Comparison of ENCODE assay signal across 1 cellular context in the genomic region with DNA sequence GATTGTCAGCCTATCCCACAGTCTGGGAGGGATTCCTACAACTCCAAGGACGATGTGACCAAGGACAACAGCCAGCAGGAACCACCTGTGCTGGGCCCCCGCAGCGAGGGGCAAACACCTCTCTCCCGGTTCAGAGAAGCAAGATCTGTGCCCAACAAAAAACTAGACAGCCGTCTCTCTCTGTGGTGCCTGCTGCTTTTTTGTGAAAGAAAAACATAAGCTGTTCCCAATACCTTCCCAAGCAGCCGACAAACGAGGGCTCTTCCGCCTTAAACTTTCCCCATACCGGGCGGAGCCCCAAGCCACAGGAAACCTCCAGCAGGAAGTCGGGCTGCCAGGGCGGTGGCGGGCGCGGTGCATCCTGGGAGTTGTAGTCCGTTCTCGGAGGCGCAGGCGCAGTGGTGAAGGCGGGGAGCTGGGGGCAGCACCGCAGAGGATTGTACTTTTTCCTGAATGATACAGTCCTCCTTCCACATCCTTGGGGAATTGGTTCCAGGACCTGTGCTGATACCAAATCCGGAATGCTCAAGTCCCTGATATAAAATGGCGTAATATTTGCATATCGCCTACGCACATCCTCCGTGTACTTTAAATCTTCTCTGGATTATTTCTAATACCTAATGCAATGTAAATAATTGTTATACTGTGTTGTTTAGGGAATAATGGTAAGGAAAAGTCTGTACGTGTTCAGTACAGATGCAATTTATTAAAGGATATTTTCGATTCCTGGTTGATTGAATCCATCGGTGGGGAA.
TF ChIP-seq lines count a peak whose summit lies in the region.

No MANE protein-coding gene starts in this region.

TF ChIP-seq in HepG2, 621 proteins besides CTCF, POLR2A, EP300 and RAD21 (continued from another document and continues in another):
- TF ChIP-seq ZNF800 (CRISPR knock-in tag; IDR thresholded peaks at IDR 0.05) (no peak), ZNF17 (CRISPR knock-in tag; IDR thresholded peaks at IDR 0.05) (no peak), HNRNPLL (IDR thresholded peaks at IDR 0.05; ENCODE audit: low read depth, low read length, poor library complexity, severe bottlenecking) (peak; percentile 49), CHD2 (IDR thresholded peaks at IDR 0.05; ENCODE audit: low read depth, low read length) (no peak), ZSCAN20 (CRISPR knock-in tag; IDR thresholded peaks at IDR 0.05; ENCODE audit: borderline replicate concordance) (no peak), AGO2 (optimal IDR thresholded peaks at IDR 0.05; ENCODE audit: low read depth, low read length) (no peak), MED1 (CRISPR knock-in tag; IDR thresholded peaks at IDR 0.05) (no peak), ZNF10 (CRISPR knock-in tag; IDR thresholded peaks at IDR 0.05; ENCODE audit: borderline replicate concordance, low read depth) (no peak), ZNF530 (CRISPR knock-in tag; IDR thresholded peaks at IDR 0.05; ENCODE audit: low read depth) (no peak), RARG (CRISPR knock-in tag; IDR thresholded peaks at IDR 0.05; ENCODE audit: low read depth) (no peak), NR2F1 (CRISPR knock-in tag; IDR thresholded peaks at IDR 0.05) (no peak), HNRNPL (IDR thresholded peaks at IDR 0.05; ENCODE audit: low read depth, low read length) (no peak), NCOA5 (CRISPR knock-in tag; IDR thresholded peaks at IDR 0.05) (no peak), MAFG (CRISPR knock-in tag; IDR thresholded peaks at IDR 0.05) (no peak), ZNF414 (CRISPR knock-in tag; IDR thresholded peaks at IDR 0.05) (0 out of 2 replicates have a peak, but pooled peaks have one; percentile 10), PHB2 (IDR thresholded peaks at IDR 0.05; ENCODE audit: partially characterized antibody) (no peak), ZNF879 (CRISPR knock-in tag; IDR thresholded peaks at IDR 0.05) (no peak), EEA1 (CRISPR knock-in tag; IDR thresholded peaks at IDR 0.05; ENCODE audit: borderline replicate concordance) (no peak), NFYB (CRISPR knock-in tag; IDR thresholded peaks at IDR 0.05) (no peak), ZFAT (CRISPR knock-in tag; conservative IDR thresholded peaks at IDR 0.05) (no peak), ZNF280D (CRISPR knock-in tag; IDR thresholded peaks at IDR 0.05) (peak; percentile 62; the same call in 1 of the 2 replicates), ZBTB43 (CRISPR knock-in tag; conservative IDR thresholded peaks at IDR 0.05) (no peak), MXI1 (IDR thresholded peaks at IDR 0.05; ENCODE audit: borderline replicate concordance, low read depth, low read length) (peak; percentile 73; the same call in 1 of the 3 replicates), TEF (CRISPR knock-in tag; IDR thresholded peaks at IDR 0.05) (no peak), ZMAT5 (CRISPR knock-in tag; IDR thresholded peaks at IDR 0.05; ENCODE audit: borderline replicate concordance, low read depth) (no peak), TBP (CRISPR knock-in tag; IDR thresholded peaks at IDR 0.05) (no peak), SATB2 (CRISPR knock-in tag; IDR thresholded peaks at IDR 0.05) (no peak), ZNF747 (CRISPR knock-in tag; IDR thresholded peaks at IDR 0.05; ENCODE audit: borderline replicate concordance) (peak; percentile 61; the same call in 1 of the 2 replicates), THAP9 (CRISPR knock-in tag; IDR thresholded peaks at IDR 0.05; ENCODE audit: borderline replicate concordance) (peak; percentile 66; the same call in 1 of the 2 replicates), KLF16 (CRISPR knock-in tag; IDR thresholded peaks at IDR 0.05) (peak in 1 of 2 experiments; percentile 28; a peak in 2 of 4 replicates), NFE2 (CRISPR knock-in tag; IDR thresholded peaks at IDR 0.05) (no peak), ZNF83 (CRISPR knock-in tag; IDR thresholded peaks at IDR 0.05; ENCODE audit: borderline replicate concordance) (no peak)
- TF ChIP-seq, protein P1, sequence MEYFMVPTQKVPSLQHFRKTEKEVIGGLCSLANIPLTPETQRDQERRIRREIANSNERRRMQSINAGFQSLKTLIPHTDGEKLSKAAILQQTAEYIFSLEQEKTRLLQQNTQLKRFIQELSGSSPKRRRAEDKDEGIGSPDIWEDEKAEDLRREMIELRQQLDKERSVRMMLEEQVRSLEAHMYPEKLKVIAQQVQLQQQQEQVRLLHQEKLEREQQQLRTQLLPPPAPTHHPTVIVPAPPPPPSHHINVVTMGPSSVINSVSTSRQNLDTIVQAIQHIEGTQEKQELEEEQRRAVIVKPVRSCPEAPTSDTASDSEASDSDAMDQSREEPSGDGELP (IDR thresholded peaks at IDR 0.05; ENCODE audit: borderline replicate concordance, low read depth) = peak; percentile 38; the same call in 1 of the 2 replicates
- TF ChIP-seq, protein P2, sequence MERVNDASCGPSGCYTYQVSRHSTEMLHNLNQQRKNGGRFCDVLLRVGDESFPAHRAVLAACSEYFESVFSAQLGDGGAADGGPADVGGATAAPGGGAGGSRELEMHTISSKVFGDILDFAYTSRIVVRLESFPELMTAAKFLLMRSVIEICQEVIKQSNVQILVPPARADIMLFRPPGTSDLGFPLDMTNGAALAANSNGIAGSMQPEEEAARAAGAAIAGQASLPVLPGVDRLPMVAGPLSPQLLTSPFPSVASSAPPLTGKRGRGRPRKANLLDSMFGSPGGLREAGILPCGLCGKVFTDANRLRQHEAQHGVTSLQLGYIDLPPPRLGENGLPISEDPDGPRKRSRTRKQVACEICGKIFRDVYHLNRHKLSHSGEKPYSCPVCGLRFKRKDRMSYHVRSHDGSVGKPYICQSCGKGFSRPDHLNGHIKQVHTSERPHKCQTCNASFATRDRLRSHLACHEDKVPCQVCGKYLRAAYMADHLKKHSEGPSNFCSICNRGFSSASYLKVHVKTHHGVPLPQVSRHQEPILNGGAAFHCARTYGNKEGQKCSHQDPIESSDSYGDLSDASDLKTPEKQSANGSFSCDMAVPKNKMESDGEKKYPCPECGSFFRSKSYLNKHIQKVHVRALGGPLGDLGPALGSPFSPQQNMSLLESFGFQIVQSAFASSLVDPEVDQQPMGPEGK (CRISPR knock-in tag; IDR thresholded peaks at IDR 0.05) = peak; percentile 44; the same call in 1 of the 2 replicates
- TF ChIP-seq, protein P3, sequence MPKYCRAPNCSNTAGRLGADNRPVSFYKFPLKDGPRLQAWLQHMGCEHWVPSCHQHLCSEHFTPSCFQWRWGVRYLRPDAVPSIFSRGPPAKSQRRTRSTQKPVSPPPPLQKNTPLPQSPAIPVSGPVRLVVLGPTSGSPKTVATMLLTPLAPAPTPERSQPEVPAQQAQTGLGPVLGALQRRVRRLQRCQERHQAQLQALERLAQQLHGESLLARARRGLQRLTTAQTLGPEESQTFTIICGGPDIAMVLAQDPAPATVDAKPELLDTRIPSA (CRISPR knock-in tag; IDR thresholded peaks at IDR 0.05; ENCODE audit: borderline replicate concordance) = no peak
- TF ChIP-seq, protein P4, sequence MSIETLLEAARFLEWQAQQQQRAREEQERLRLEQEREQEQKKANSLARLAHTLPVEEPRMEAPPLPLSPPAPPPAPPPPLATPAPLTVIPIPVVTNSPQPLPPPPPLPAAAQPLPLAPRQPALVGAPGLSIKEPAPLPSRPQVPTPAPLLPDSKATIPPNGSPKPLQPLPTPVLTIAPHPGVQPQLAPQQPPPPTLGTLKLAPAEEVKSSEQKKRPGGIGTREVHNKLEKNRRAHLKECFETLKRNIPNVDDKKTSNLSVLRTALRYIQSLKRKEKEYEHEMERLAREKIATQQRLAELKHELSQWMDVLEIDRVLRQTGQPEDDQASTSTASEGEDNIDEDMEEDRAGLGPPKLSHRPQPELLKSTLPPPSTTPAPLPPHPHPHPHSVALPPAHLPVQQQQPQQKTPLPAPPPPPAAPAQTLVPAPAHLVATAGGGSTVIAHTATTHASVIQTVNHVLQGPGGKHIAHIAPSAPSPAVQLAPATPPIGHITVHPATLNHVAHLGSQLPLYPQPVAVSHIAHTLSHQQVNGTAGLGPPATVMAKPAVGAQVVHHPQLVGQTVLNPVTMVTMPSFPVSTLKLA (IDR thresholded peaks at IDR 0.05) = no peak
